Comparison of ENCODE assay signal across 14 cellular contexts in the genomic region with DNA sequence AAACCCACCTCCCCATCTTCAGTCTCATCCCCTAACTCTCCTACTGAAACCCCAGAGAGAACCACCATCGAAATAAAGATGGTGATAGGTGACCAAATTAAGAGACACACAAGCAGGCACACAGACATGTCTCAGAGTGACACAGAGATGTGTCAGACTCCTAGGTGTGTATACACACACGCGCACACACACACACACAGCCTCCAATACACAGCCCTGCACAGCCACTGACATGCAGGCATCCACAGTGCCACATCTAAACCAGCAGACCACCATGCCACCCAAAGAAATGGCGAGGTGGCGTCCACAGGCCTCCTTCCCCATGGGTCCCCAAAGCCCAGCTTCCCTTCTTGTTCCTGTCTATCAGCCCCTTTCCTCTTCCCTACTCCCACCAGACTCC. TPM values are rescaled to one million over a fixed set of nuclear protein-coding genes. Genes with fewer than 3 reads are reported as not detected.
DNase-seq lines count a peak whose midpoint lies in the region; ATAC-seq and TF ChIP-seq lines count a peak whose summit lies in the region.
"Had no signal": no experiment of that assay in that cellular context is flagged by ENCODE, and none has a peak within 500 bp of the region (broad histone marks: within the 10 kb centered on the region; RNA-seq: fewer than 3 reads in every experiment).

No MANE protein-coding gene starts in this region.

- H3K79me2 ChIP-seq in neural cell (replicated peaks; ENCODE audit: insufficient read depth, low read length) = peaks cover 31% of the 10 kb centered on the region

- H3K27ac ChIP-seq in neural cell (ENCODE audit: low read length) = peak overlapping the region; percentile 28
- H3K27ac ChIP-seq: GM23248 had no signal

- TF ChIP-seq EP300 in neural cell (conservative IDR thresholded peaks at IDR 0.05; ENCODE audit: poor library complexity, severe bottlenecking) = no peak

- peaks cover 11% of the 10 kb centered on the region for H3K36me3 Mint-ChIP-seq in T-helper 17 cell (ENCODE audit: low read depth)
- H3K36me3 Mint-ChIP-seq: CD8-positive, alpha-beta T cell had no signal

- no peaks in the 10 kb centered on the region for H3F3A ChIP-seq in neural cell (ENCODE audit: insufficient read depth, low read length, poor library complexity, severe bottlenecking)

- no peaks in the 10 kb centered on the region for H4K20me1 ChIP-seq in neural cell (ENCODE audit: insufficient read depth)

- H3K27me3 Mint-ChIP-seq in T-helper 17 cell = peaks cover 77% of the 10 kb centered on the region

- ATAC-seq in T-helper 17 cell (no peak), HG02970 (IDR thresholded peaks at IDR 0.05; ENCODE audit: low FRiP score, unreplicated experiment) (no peak)
- ATAC-seq: CD8-positive, alpha-beta T cell had no signal

- no peaks in the 10 kb centered on the region for H3K36me3 ChIP-seq in neural cell (ENCODE audit: insufficient read depth, low read length)
- H3K36me3 ChIP-seq: HAP-1 had no signal

- H3K4me2 ChIP-seq in neural cell (ENCODE audit: low read length) = peak overlapping the region; percentile 43

- no peaks in the 10 kb centered on the region for H3K27me3 ChIP-seq in neural cell (ENCODE audit: insufficient read depth, low read depth, low read length)

- peak overlapping the region; percentile 51 for H3K4me3 ChIP-seq in neural cell (ENCODE audit: low read length)
- H3K4me3 ChIP-seq: GM23248, HAP-1 had no signal

- H3K9ac ChIP-seq in neural cell (ENCODE audit: low read length) = no peak overlapping the region
- H3K9ac ChIP-seq: GM23248 had no signal

- no peak overlapping the region for H2AFZ ChIP-seq in neural cell (ENCODE audit: low read depth, low read length)
- H2AFZ ChIP-seq: GM23248 had no signal

- TF ChIP-seq RAD21 in neural cell (conservative IDR thresholded peaks at IDR 0.05) = no peak

- H3K9me2 ChIP-seq in neural cell (ENCODE audit: insufficient read depth, low read length) = no peaks in the 10 kb centered on the region

- H3K9me3 ChIP-seq in T-helper 17 cell (ENCODE audit: control insufficient read depth, low read length, poor library complexity, severe bottlenecking) (no peaks in the 10 kb centered on the region), neural cell (ENCODE audit: low read length) (no peaks in the 10 kb centered on the region)
- H3K9me3 ChIP-seq: HAP-1 had no signal

- intact Hi-C loops in posterior vena cava (cut with DNase I) = no loop called here

- TF ChIP-seq CTCF in neural cell (IDR thresholded peaks at IDR 0.05; ENCODE audit: poor library complexity, severe bottlenecking) = no peak

- H3K4me1 Mint-ChIP-seq in T-helper 17 cell = peaks cover 17% of the 10 kb centered on the region

- no peak overlapping the region for H3K4me3 Mint-ChIP-seq in T-helper 17 cell
- H3K4me3 Mint-ChIP-seq: CD8-positive, alpha-beta T cell had no signal

- no peak for DNase-seq in T-helper 17 cell
- DNase-seq in posterior vena cava (ENCODE audit: low spot score) = peak; percentile 36
- no peak for DNase-seq in central memory CD4-positive, alpha-beta T cell
- DNase-seq in NCI-H446 treated with DMSO at 0.1 percent for 48 hours (lab: John Stamatoyannopoulos, UW) = no peak
- DNase-seq in dermis blood vessel endothelial cell = no peak
- DNase-seq: Calu3; CD8-positive, alpha-beta T cell; GF-D8; GM23248 had no signal

- peak overlapping the region; percentile 21 for H3K27ac Mint-ChIP-seq in T-helper 17 cell

TF ChIP-seq in neural cell, 6 proteins besides CTCF, POLR2A, EP300 and RAD21:
- TF ChIP-seq POLR2AphosphoS5 (IDR thresholded peaks at IDR 0.05) = no peak

RNA-seq across cellular contexts. Expression of a gene that starts 27.4 kb away (rescaled TPM):
- total RNA-seq in T-helper 17 cell (under 1 TPM; 0.21 to 0.32 TPM), posterior vena cava (1 to 10 TPM; 7.9 to 8.8 TPM), dermis blood vessel endothelial cell (not detected in 2 replicates)
- 68.0 and 99.8 TPM in 2 replicates for polyA plus RNA-seq in neural cell
- 279 and 325 TPM in 2 replicates for polyA minus RNA-seq in neural cell
- total RNA-seq: Calu3, HT-29 had no signal

RNA-seq across cellular contexts. Expression of a gene that starts 48.4 kb away (rescaled TPM):
- total RNA-seq in T-helper 17 cell (100 to 1,000 TPM; 464 to 502 TPM), posterior vena cava (10 to 100 TPM; 41.3 to 49.6 TPM), dermis blood vessel endothelial cell (2.0 and 2.9 TPM in 2 replicates)
- polyA plus RNA-seq in neural cell = 4.5 and 13.9 TPM in 2 replicates
- 2.9 and 4.4 TPM in 2 replicates for polyA minus RNA-seq in neural cell
- total RNA-seq: Calu3, GM23248, H4, HT-29 had no signal

Comparison
In these comparisons a context has a peak if more than half of its experiments do, and no peak if none do; other contexts are left out.
1. RNA of a gene that starts 48.4 kb away (total RNA-seq): 464 to 502 TPM in T-helper 17 cell and 41.3 to 49.6 TPM in posterior vena cava; 2.0 to 2.9 TPM in dermis blood vessel endothelial cell; every median in the first group is over 10 times any median in the second.